In genomic region chr12:57744194-57744776, GRCh38 we compare ENCODE assay signal across 8 cellular contexts. TPM values are rescaled to one million over a fixed set of nuclear protein-coding genes. Genes with fewer than 3 reads are reported as not detected.
DNase-seq lines count a peak whose midpoint lies in the region; ATAC-seq and TF ChIP-seq lines count a peak whose summit lies in the region.

No MANE protein-coding gene starts in this region.

- H3K9me3 ChIP-seq in HEK293 (ENCODE audit: control insufficient read depth, insufficient read depth, low read depth, low read length): no peaks in the 10 kb centered on the region
- no peaks in the 10 kb centered on the region for H3K9me3 ChIP-seq in upper lobe of right lung

- intact Hi-C loops in upper lobe of right lung (cut with DNase I): no loop called here

- CTCF ChIA-PET in HEK293 (lab: Yijun Ruan, JAX): interaction anchor here (1.0 to 2.7 kb wide), 4 partner anchors 12 to 285 kb away, joined by 3 to 22 read pairs (median 5); no protein-coding TSS in a partner anchor

- POLR2A ChIA-PET in HEK293 (lab: Yijun Ruan, JAX): interaction anchor here (0.7 to 2.4 kb wide), 16 partner anchors 8 to 221 kb away, joined by 3 to 15 read pairs (median 5); partner anchors contain the start of genes CYP27B1, EEF1AKMT3, METTL1 and TSFM

- H3K36me3 ChIP-seq in HEK293 (ENCODE audit: control insufficient read depth in 2 of 2, insufficient read depth in 1 of 2, low read length in 2 of 2): peaks cover 8 to 35% of the 10 kb centered on the region in 2 experiments
- peaks cover 26% of the 10 kb centered on the region for H3K36me3 ChIP-seq in upper lobe of right lung

- H3K4me1 ChIP-seq in HEK293 (ENCODE audit: control insufficient read depth, insufficient read depth, low read length) (0 out of 2 replicates have a peak, but pooled peaks cover 2% of the 10 kb centered on the region), upper lobe of right lung (peaks cover 14% of the 10 kb centered on the region)

- H3K4me3 ChIP-seq in HEK293 (ENCODE audit: low read depth, low read length) (peak overlapping the region; percentile 69), fibroblast of mammary gland (ENCODE audit: control insufficient read depth, low read depth, low read length) (peak overlapping the region; percentile 97), upper lobe of right lung (peak overlapping the region; percentile 75)

- ATAC-seq in omental fat pad (ENCODE audit: low FRiP score) (peak; percentile 72), upper lobe of right lung (peak; percentile 74)

- TF ChIP-seq CTCF in HEK293 (tag by site-specific recombination; IDR thresholded peaks at IDR 0.05) (no peak), fibroblast of mammary gland (conservative IDR thresholded peaks at IDR 0.05; ENCODE audit: control insufficient read depth, insufficient read depth, low read depth, low read length) (no peak), omental fat pad (IDR thresholded peaks at IDR 0.05) (no peak), upper lobe of right lung (IDR thresholded peaks at IDR 0.05) (no peak)

- peaks cover 16% of the 10 kb centered on the region for H3K27me3 ChIP-seq in upper lobe of right lung

- DNase-seq in NCI-H1436 (lab: John Stamatoyannopoulos, UW): peak; percentile 89
- no peak for DNase-seq in NCI-H1436 treated with DMSO at 0.1 percent for 48 hours (lab: John Stamatoyannopoulos, UW)
- peak; percentile 91 for DNase-seq in NCI-H2227 (lab: John Stamatoyannopoulos, UW; ENCODE audit: unreplicated experiment)
- peak; percentile 54 for DNase-seq in activated T-cell treated with anti-CD3 and anti-CD28 coated beads for 24 hours (ENCODE audit: low read depth)
- peak; percentile 90 for DNase-seq in fibroblast of mammary gland (ENCODE audit: low read depth)
- peak; percentile 91 for DNase-seq in omental fat pad (ENCODE audit: low spot score)
- DNase-seq in upper lobe of right lung: peak; percentile 87

- H3K27ac ChIP-seq in HEK293 (ENCODE audit: extremely low read depth, low read depth, low read length) (peak overlapping the region; percentile 80), upper lobe of right lung (peak overlapping the region; percentile 94)

TF ChIP-seq in HEK293, 187 proteins besides CTCF, POLR2A, EP300 and RAD21 (continues in another document):
- TF ChIP-seq SP2 (tag by site-specific recombination; IDR thresholded peaks at IDR 0.05) (no peak), ZNF10 (tag by site-specific recombination; IDR thresholded peaks at IDR 0.05) (0 out of 2 replicates have a peak, but pooled peaks have one; percentile 27), ZBTB48 (tag by site-specific recombination; IDR thresholded peaks at IDR 0.05) (no peak), ZNF561 (tag by site-specific recombination; IDR thresholded peaks at IDR 0.05; ENCODE audit: borderline replicate concordance) (peak; percentile 61; the same call in 1 of the 2 replicates), ZNF548 (tag by site-specific recombination; IDR thresholded peaks at IDR 0.05) (no peak), ZNF623 (tag by site-specific recombination; IDR thresholded peaks at IDR 0.05) (0 out of 2 replicates have a peak, but pooled peaks have one; percentile 36), ZNF629 (tag by site-specific recombination; IDR thresholded peaks at IDR 0.05) (peak; percentile 100), ZNF621 (tag by site-specific recombination; IDR thresholded peaks at IDR 0.05) (no peak), ZNF404 (tag by site-specific recombination; IDR thresholded peaks at IDR 0.05) (no peak), ZNF692 (tag by site-specific recombination; IDR thresholded peaks at IDR 0.05) (peak; percentile 23), ZNF571 (tag by site-specific recombination; IDR thresholded peaks at IDR 0.05) (no peak), ZBTB1 (tag by site-specific recombination; IDR thresholded peaks at IDR 0.05) (no peak), HOXD13 (CRISPR knock-in tag; IDR thresholded peaks at IDR 0.05; ENCODE audit: borderline replicate concordance) (no peak), ZNF701 (tag by site-specific recombination; IDR thresholded peaks at IDR 0.05) (no peak), PRDM4 (tag by site-specific recombination; IDR thresholded peaks at IDR 0.05) (no peak), PRDM6 (tag by site-specific recombination; IDR thresholded peaks at IDR 0.05) (no peak), KLF8 (tag by site-specific recombination; IDR thresholded peaks at IDR 0.05) (peak; percentile 74), SP3 (tag by site-specific recombination; IDR thresholded peaks at IDR 0.05) (no peak; the same call in 1 of the 2 replicates), ZNF121 (tag by site-specific recombination; IDR thresholded peaks at IDR 0.05) (no peak), ZNF311 (tag by site-specific recombination; IDR thresholded peaks at IDR 0.05; ENCODE audit: borderline replicate concordance) (no peak), ZNF544 (tag by site-specific recombination; IDR thresholded peaks at IDR 0.05) (no peak), ZNF157 (tag by site-specific recombination; IDR thresholded peaks at IDR 0.05) (no peak), ZNF280D (tag by site-specific recombination; IDR thresholded peaks at IDR 0.05) (no peak)

RNA-seq across cellular contexts. Expression of gene TSPAN31, which starts 0.6 kb away (rescaled TPM):
- 10 to 100 TPM; 41.8 to 70.7 (median 65.7) TPM for total RNA-seq in omental fat pad
- total RNA-seq in upper lobe of right lung: 39.9 TPM

RNA-seq across cellular contexts. Expression of gene AGAP2, which starts 5.7 kb away (rescaled TPM):
- total RNA-seq in omental fat pad: 1 to 10 TPM; 1.2 to 7.1 (median 1.9) TPM
- total RNA-seq in upper lobe of right lung: 5.4 TPM

RNA-seq across cellular contexts. Expression of gene CDK4, which starts 7.8 kb away (rescaled TPM):
- total RNA-seq in omental fat pad: 10 to 100 TPM; 81.9 to 96.2 (median 89.0) TPM
- total RNA-seq in upper lobe of right lung: 77.6 TPM

RNA-seq across cellular contexts. Expression of gene MARCHF9, which starts 10.6 kb away (rescaled TPM):
- total RNA-seq in omental fat pad (1 to 10 TPM; 2.4 to 8.7 (median 5.1) TPM), upper lobe of right lung (21.2 TPM)

RNA-seq across cellular contexts. Expression of gene CYP27B1, which starts 22.6 kb away (rescaled TPM):
- 1 to 10 TPM in 2 of 4 donors, under 1 TPM in 1, not detected in 1; 0.19 to 5.6 (median 2.8) TPM for total RNA-seq in omental fat pad
- 2.0 TPM for total RNA-seq in upper lobe of right lung
